In the genomic region with DNA sequence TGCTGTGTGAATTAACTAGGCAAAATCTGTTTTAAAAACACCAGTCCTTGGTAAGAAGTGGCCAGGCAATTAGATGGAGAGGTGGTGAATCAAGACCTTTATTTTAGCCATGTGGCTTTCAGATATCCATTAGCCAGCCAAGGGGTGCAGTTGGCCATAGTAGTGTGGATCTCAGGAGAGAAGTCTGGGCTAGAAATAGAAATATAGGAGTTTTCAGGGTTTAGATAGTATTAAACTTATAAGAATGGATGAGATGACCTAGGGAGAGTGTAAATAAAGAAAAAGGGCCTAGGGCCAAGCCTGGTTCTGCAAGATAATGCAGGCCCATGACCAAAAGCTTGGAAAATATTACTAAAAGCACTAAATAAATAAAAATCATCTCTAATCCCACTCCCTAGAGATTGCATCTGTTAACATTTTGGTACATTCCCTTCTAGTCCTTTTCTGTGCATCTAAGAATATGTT, we compare ENCODE assay signal across 6 cellular contexts.
"Had no signal": no experiment of that assay in that cellular context is flagged by ENCODE, and none has a peak within 500 bp of the region (broad histone marks: within the 10 kb centered on the region; RNA-seq: fewer than 3 reads in every experiment).

No MANE protein-coding gene starts in this region.

- H2AFZ ChIP-seq: GM23248 had no signal

- ATAC-seq: HepG2 had no signal

- H3K9me3 Mint-ChIP-seq: H9, IgD-negative memory B cell had no signal

- DNase-seq: GM23248, H9, HCEC 1CT, KG1 had no signal

- H3K4me3 Mint-ChIP-seq: H9, IgD-negative memory B cell had no signal

- H3K27ac ChIP-seq: GM23248 had no signal

- H3K4me3 ChIP-seq: GM23248 had no signal

- H3K36me3 Mint-ChIP-seq: IgD-negative memory B cell had no signal

- H3K4me1 Mint-ChIP-seq: IgD-negative memory B cell had no signal

- H3K27ac Mint-ChIP-seq: IgD-negative memory B cell had no signal
